In the genomic region with DNA sequence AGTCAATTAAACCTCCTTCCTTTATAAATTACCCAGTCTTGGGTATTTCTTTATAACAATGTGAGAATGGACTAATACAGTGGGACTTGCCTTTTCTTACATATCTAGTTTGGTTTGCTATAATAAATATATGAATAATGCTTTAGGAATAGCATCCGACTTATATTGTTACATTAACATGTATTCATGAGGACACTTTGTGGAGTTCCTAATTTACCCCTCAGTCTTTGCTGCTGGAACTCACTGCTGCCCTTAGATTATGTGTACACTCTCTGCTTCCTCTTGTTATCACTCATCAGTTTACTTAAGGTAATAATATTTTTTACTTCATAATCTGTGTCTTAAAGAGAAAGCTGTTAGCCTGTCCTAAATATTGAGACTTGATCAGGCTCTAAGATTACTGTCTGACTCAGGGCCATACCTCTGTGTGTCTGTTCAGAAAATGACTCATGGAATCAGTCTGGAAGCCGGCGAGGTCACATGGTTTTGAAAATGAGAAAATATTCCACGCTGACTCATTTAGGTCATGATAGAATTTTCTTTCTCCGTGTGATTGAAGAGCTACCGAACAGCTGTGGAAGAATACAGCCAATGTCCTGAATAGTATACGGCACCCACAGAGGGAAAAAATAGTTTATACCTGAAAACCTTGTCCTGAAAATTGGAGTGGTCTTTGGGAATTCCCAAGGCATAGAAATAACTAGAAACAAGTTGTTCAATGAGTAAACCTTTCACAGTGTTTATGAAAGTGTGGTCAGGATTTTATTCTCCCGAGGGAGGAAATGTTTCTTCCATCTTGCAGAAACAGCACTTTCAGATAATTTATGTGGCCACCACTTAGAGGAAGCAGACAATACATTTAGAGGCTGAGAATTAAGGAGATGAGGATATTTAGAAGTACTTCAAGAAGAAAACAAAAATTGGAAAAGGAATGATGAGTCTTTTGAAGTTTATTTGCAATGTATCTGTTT, we compare ENCODE assay signal across 8 cellular contexts.
DNase-seq lines count a peak whose midpoint lies in the region; ATAC-seq and TF ChIP-seq lines count a peak whose summit lies in the region.

No MANE protein-coding gene starts in this region.

- WGBS in stomach, 5 donors: 33 to 62% (median 46%) methylated on average over 8 of the region's 8 CpGs

- peak; percentile 19 for DNase-seq in G401 (ENCODE audit: low spot score)
- peak; percentile 99 for DNase-seq in LHCN-M2 (ENCODE audit: low read depth)
- peak; percentile 91 for DNase-seq in astrocyte of the cerebellum (ENCODE audit: low read depth)
- DNase-seq in kidney glomerular epithelial cell (lab: John Stamatoyannopoulos, UW): peak; percentile 95
- DNase-seq in stomach: no peak
- no peak for DNase-seq in NCI-H128 (lab: John Stamatoyannopoulos, UW; ENCODE audit: unreplicated experiment)
- no peak for DNase-seq in NCI-H1417 (lab: John Stamatoyannopoulos, UW)

- no peaks in the 10 kb centered on the region for H3K9me3 ChIP-seq in stomach

- intact Hi-C loops in stomach (cut with DNase I; ENCODE audit: low total_unique reads): no loop called here

- ATAC-seq in GM21723 (IDR thresholded peaks at IDR 0.05; ENCODE audit: unreplicated experiment): peak; percentile 78

- no peak for TF ChIP-seq CTCF in astrocyte of the cerebellum (IDR thresholded peaks at IDR 0.05; ENCODE audit: low read depth, low read length, missing control alignments)
- TF ChIP-seq CTCF in stomach (IDR thresholded peaks at IDR 0.05): no peak

- in situ Hi-C loops in G401 (cut with HindIII; ENCODE audit: low sequenced_read_pairs) (no loop called here), astrocyte of the cerebellum (cut with HindIII; ENCODE audit: low sequenced_read_pairs) (no loop called here)

- peak overlapping the region in 4 of 5 donors; percentile 48 to 65 (median 59) for H3K27ac ChIP-seq in stomach

- no peaks in the 10 kb centered on the region for H3K27me3 ChIP-seq in stomach

- no peaks in the 10 kb centered on the region for H3K36me3 ChIP-seq in stomach

- TF ChIP-seq POLR2A in stomach (IDR thresholded peaks at IDR 0.05): no peak

- no peak for TF ChIP-seq EP300 in stomach (IDR thresholded peaks at IDR 0.05)

- H3K4me3 ChIP-seq in astrocyte of the cerebellum (ENCODE audit: low read depth, low read length) (peak overlapping the region; percentile 24), stomach (peak overlapping the region in 3 of 4 donors; percentile 8 to 19 (median 13))

- H3K4me1 ChIP-seq in stomach: peaks cover 0 to 14% (median 0%) of the 10 kb centered on the region in 4 donors

Comparison
In these comparisons a context has a peak if more than half of its experiments do, and no peak if none do; other contexts are left out.
1. DNase-seq: peak in G401 (single experiment), LHCN-M2 (single experiment), astrocyte of the cerebellum (single experiment) and kidney glomerular epithelial cell (single experiment); none in stomach (single experiment), NCI-H128 (single experiment) and NCI-H1417 (0 of 3).